ENCODE assay signal across 17 cellular contexts in genomic region chr9:12414514-12414913, GRCh38.
DNase-seq lines count a peak whose midpoint lies in the region; FAIRE-seq and TF ChIP-seq lines count a peak whose summit lies in the region.
"Had no signal": no experiment of that assay in that cellular context is flagged by ENCODE, and none has a peak within 500 bp of the region (broad histone marks: within the 10 kb centered on the region; RNA-seq: fewer than 3 reads in every experiment).

No MANE protein-coding gene starts in this region.

- BruUV-seq in Caco-2 (replicated peaks; lab: Mats Ljungman, UMichigan), result no TSS peak

- no peaks in the 10 kb centered on the region for H3K27me3 ChIP-seq in H9 (ENCODE audit: insufficient read depth, low read length)
- H3K27me3 ChIP-seq in trophoblast cell (ENCODE audit: insufficient read depth, low read length), result no peaks in the 10 kb centered on the region
- H3K27me3 ChIP-seq in Caco-2 (replicated peaks; ENCODE audit: control insufficient read depth, insufficient read depth, low read length), result no peaks in the 10 kb centered on the region

- H3K4me3 Mint-ChIP-seq in H9, result no peak overlapping the region
- no peak overlapping the region for H3K4me3 Mint-ChIP-seq in immature natural killer cell
- no peak overlapping the region for H3K4me3 Mint-ChIP-seq in Caco-2 (ENCODE audit: unreplicated experiment)
- H3K4me3 Mint-ChIP-seq: CD4-positive, alpha-beta memory T cell; IgD-negative memory B cell had no signal

- H3K18ac ChIP-seq in H9 (ENCODE audit: insufficient read length, low read depth, low read length) (no peak overlapping the region), trophoblast cell (ENCODE audit: low read length) (no peak overlapping the region)

- H3K14ac ChIP-seq in H9 (ENCODE audit: insufficient read depth, low read length) (no peak overlapping the region), trophoblast cell (ENCODE audit: low read length) (no peak overlapping the region)

- no peak overlapping the region for H4K12ac ChIP-seq in trophoblast cell (ENCODE audit: low read depth, low read length)

- H2BK120ac ChIP-seq in H9 (ENCODE audit: low read depth, low read length, poor library complexity, severe bottlenecking) (no peak overlapping the region), trophoblast cell (ENCODE audit: insufficient read depth, low read length, poor library complexity) (no peak overlapping the region)

- TF ChIP-seq CTCF in H9 (conservative IDR thresholded peaks at IDR 0.05) (no peak), Caco-2 (IDR thresholded peaks at IDR 0.05; ENCODE audit: insufficient read depth in 1 of 2, low read depth in 1 of 2, low read length in 1 of 2, severe bottlenecking in 1 of 2, unreplicated experiment in 1 of 2) (no peak)

- no peak overlapping the region for H3T11ph ChIP-seq in H9 (ENCODE audit: low read length)

- CTCF ChIA-PET in Caco-2 (lab: Charles Lee), result interaction anchor here (0.6 kb wide), 1 partner anchor 1025 kb away, joined by 4 read pairs; no protein-coding TSS in a partner anchor

- H3K4me3 ChIP-seq in trophoblast cell (ENCODE audit: low read depth, low read length) (no peak overlapping the region), Caco-2 (ENCODE audit: low read depth, low read length) (no peak overlapping the region)

- WGBS in H9 (ENCODE audit: extremely low coverage, insufficient read length, low lambda C conversion rate), result no CpG with 5 or more reads among the region's 7 CpGs
- WGBS in trophoblast cell (ENCODE audit: extremely low coverage, insufficient coverage, insufficient read length), result no CpG with 5 or more reads among the region's 7 CpGs

- H3K36me3 Mint-ChIP-seq in H9 (ENCODE audit: insufficient read depth in 1 of 3, low read depth in 3 of 3) (no peaks in the 10 kb centered on the region), immature natural killer cell (peaks cover 0 to 4% (median 0%) of the 10 kb centered on the region in 3 donors), Caco-2 (ENCODE audit: insufficient read depth, unreplicated experiment) (no peaks in the 10 kb centered on the region)
- H3K36me3 Mint-ChIP-seq: CD4-positive, alpha-beta memory T cell; IgD-negative memory B cell had no signal

- no peak overlapping the region for H3K27ac ChIP-seq in H9 (ENCODE audit: insufficient read length, low read depth, low read length)
- no peak overlapping the region for H3K27ac ChIP-seq in trophoblast cell (ENCODE audit: low read depth, low read length)
- H3K27ac ChIP-seq: HL-60 had no signal

- no peak overlapping the region for H2BK20ac ChIP-seq in H9 (ENCODE audit: low read depth, low read length, poor library complexity, severe bottlenecking)

- H3K9ac ChIP-seq in H9 (ENCODE audit: extremely low read depth, insufficient read length, low read length) (no peak overlapping the region), trophoblast cell (ENCODE audit: low read length) (no peak overlapping the region)

- H3K4me2 ChIP-seq in H9 (ENCODE audit: insufficient read depth, insufficient read length, low read length), result no peak overlapping the region
- peak overlapping the region; percentile 28 for H3K4me2 ChIP-seq in trophoblast cell (ENCODE audit: low read length)

- H3K79me1 ChIP-seq in H9 (ENCODE audit: insufficient read depth, low read depth, low read length, poor library complexity, severe bottlenecking), result no peaks in the 10 kb centered on the region
- H3K79me1 ChIP-seq in trophoblast cell (ENCODE audit: low read length), result peaks cover 7% of the 10 kb centered on the region

- peaks cover 4% of the 10 kb centered on the region in 2 experiments; a peak in 1 of 4 replicates for H3K4me1 Mint-ChIP-seq in H9
- no peaks in the 10 kb centered on the region for H3K4me1 Mint-ChIP-seq in immature natural killer cell
- no peaks in the 10 kb centered on the region for H3K4me1 Mint-ChIP-seq in Caco-2 (ENCODE audit: low read depth, unreplicated experiment)
- H3K4me1 Mint-ChIP-seq: CD4-positive, alpha-beta memory T cell; IgD-negative memory B cell had no signal

- no peaks in the 10 kb centered on the region for H3K79me2 ChIP-seq in H9 (ENCODE audit: insufficient read depth, low read length)
- no peaks in the 10 kb centered on the region for H3K79me2 ChIP-seq in trophoblast cell (ENCODE audit: control insufficient read depth, insufficient read depth, low read length, poor library complexity)

- no peak overlapping the region for H4K8ac ChIP-seq in H9 (replicated peaks; ENCODE audit: insufficient read length, low read depth, low read length)
- no peak overlapping the region for H4K8ac ChIP-seq in trophoblast cell (ENCODE audit: low read depth, low read length)

- intact Hi-C loops in Caco-2 (cut with micrococcal nuclease; ENCODE audit: unreplicated experiment), result no loop called here

- H3K9me3 ChIP-seq in H9 (ENCODE audit: control insufficient read depth, low read depth, low read length), result no peaks in the 10 kb centered on the region
- no peaks in the 10 kb centered on the region for H3K9me3 ChIP-seq in trophoblast cell (ENCODE audit: insufficient read depth, low read depth, low read length)
- no peaks in the 10 kb centered on the region for H3K9me3 ChIP-seq in Caco-2

- no peaks in the 10 kb centered on the region for H4K20me1 ChIP-seq in H9 (ENCODE audit: control insufficient read depth, insufficient read depth, insufficient read length)

- H2BK5ac ChIP-seq in H9 (ENCODE audit: insufficient read length, low read length), result no peak overlapping the region
- H2BK5ac ChIP-seq in trophoblast cell (ENCODE audit: low read depth, low read length, poor library complexity), result no peak overlapping the region

- H3K27me3 Mint-ChIP-seq in H9 (ENCODE audit: low read depth) (no peaks in the 10 kb centered on the region), immature natural killer cell (ENCODE audit: low read depth in 3 of 3) (peaks cover 0 to 2% (median 0%) of the 10 kb centered on the region in 3 donors), Caco-2 (ENCODE audit: insufficient read depth, unreplicated experiment) (no peaks in the 10 kb centered on the region)
- H3K27me3 Mint-ChIP-seq: CD4-positive, alpha-beta memory T cell; IgD-negative memory B cell had no signal

- H3K36me3 ChIP-seq in trophoblast cell (ENCODE audit: control insufficient read depth in 1 of 2, insufficient read depth in 2 of 2, low read length in 2 of 2) (no peaks in the 10 kb centered on the region), Caco-2 (ENCODE audit: control insufficient read depth, insufficient read depth, low read length) (no peaks in the 10 kb centered on the region)

- no peaks in the 10 kb centered on the region for H3K23me2 ChIP-seq in H9 (ENCODE audit: insufficient read length, low read depth, low read length, poor library complexity, severe bottlenecking)

- no peak overlapping the region for H4K5ac ChIP-seq in H9 (ENCODE audit: insufficient read length, low read depth, low read length)

- POLR2A ChIA-PET in Caco-2 (lab: Charles Lee), result no interaction called here

- H3K27ac Mint-ChIP-seq in H9 (peak overlapping the region in 2 of 3 experiments; percentile 11 to 26; a peak in 1 of 7 replicates), immature natural killer cell (no peak overlapping the region), Caco-2 (ENCODE audit: unreplicated experiment) (no peak overlapping the region)
- H3K27ac Mint-ChIP-seq: CD4-positive, alpha-beta memory T cell had no signal

- H2BK12ac ChIP-seq in H9 (ENCODE audit: insufficient read length, low read depth, low read length), result no peak overlapping the region
- H2BK12ac ChIP-seq in trophoblast cell (ENCODE audit: low read length), result no peak overlapping the region

- H2AFZ ChIP-seq in H9 (ENCODE audit: low read length), result no peak overlapping the region
- H2AFZ ChIP-seq in trophoblast cell (ENCODE audit: insufficient read depth, low read length, poor library complexity), result no peak overlapping the region

- H3K4me1 ChIP-seq in H9 (ENCODE audit: insufficient read depth, low read length), result no peaks in the 10 kb centered on the region
- H3K4me1 ChIP-seq in trophoblast cell (ENCODE audit: control insufficient read depth in 1 of 2, insufficient read depth in 2 of 2, low read length in 2 of 2), result no peaks in the 10 kb centered on the region
- H3K4me1 ChIP-seq in Caco-2, result no peaks in the 10 kb centered on the region

- H4K91ac ChIP-seq in H9 (ENCODE audit: insufficient read length, low read depth, low read length), result no peak overlapping the region
- H4K91ac ChIP-seq in trophoblast cell (ENCODE audit: low read depth, low read length), result no peak overlapping the region

- H2AK5ac ChIP-seq in H9 (ENCODE audit: insufficient read length, low read length) (no peak overlapping the region), trophoblast cell (ENCODE audit: low read length) (no peak overlapping the region)

- no peaks in the 10 kb centered on the region for H3K9me3 Mint-ChIP-seq in H9
- H3K9me3 Mint-ChIP-seq in immature natural killer cell, result peaks cover 7 to 58% (median 29%) of the 10 kb centered on the region in 6 donors
- no peaks in the 10 kb centered on the region for H3K9me3 Mint-ChIP-seq in Caco-2 (ENCODE audit: unreplicated experiment)

- no peak for DNase-seq in H9
- peak; percentile 75 for DNase-seq in amniotic epithelial cell (ENCODE audit: low read depth)
- peak; percentile 1 for DNase-seq in kidney tubule cell (ENCODE audit: low spot score)
- peak in 1 of 2 donors; percentile 28 for DNase-seq in trophoblast cell
- DNase-seq in frontal cortex (ENCODE audit: low spot score in 2 of 2), result no peak
- DNase-seq in immature natural killer cell, result no peak
- DNase-seq in amniotic stem cell (lab: John Stamatoyannopoulos, UW), result no peak
- no peak for DNase-seq in Caco-2
- DNase-seq: CD4-positive, alpha-beta memory T cell; DMS79 treated with DMSO at 0.1 percent for 48 hours; HCEC 1CT; NCI-H2029; NCI-H2171 treated with DMSO at 0.1 percent for 48 hours; NCI-H446 treated with DMSO at 0.1 percent for 48 hours had no signal

- no peak overlapping the region for H2BK15ac ChIP-seq in H9 (ENCODE audit: low read depth, low read length)

- no peak overlapping the region for H3K56ac ChIP-seq in H9 (ENCODE audit: insufficient read length, low read depth, low read length)

- FAIRE-seq in frontal cortex (lab: Jason Lieb, UNC), result no peak
- FAIRE-seq: HTR-8/SVneo had no signal

- H3K23ac ChIP-seq in H9 (ENCODE audit: insufficient read length, low read depth, low read length) (no peak overlapping the region), trophoblast cell (ENCODE audit: low read length) (no peak overlapping the region)

- no peak overlapping the region for H3K4ac ChIP-seq in H9 (ENCODE audit: low read depth, low read length)
- H3K4ac ChIP-seq in trophoblast cell (ENCODE audit: low read depth, low read length), result no peak overlapping the region

Comparison
In these comparisons a context has a peak if more than half of its experiments do, and no peak if none do; other contexts are left out.
1. DNase-seq: peak in amniotic epithelial cell (single experiment) and kidney tubule cell (single experiment); none in H9 (single experiment), frontal cortex (0 of 2), immature natural killer cell (0 of 3), amniotic stem cell (single experiment) and Caco-2 (0 of 2).
2. H3K27ac Mint-ChIP-seq: peak in H9 (2 of 3); none in immature natural killer cell (0 of 6) and Caco-2 (single experiment).